ENCODE assay signal across 1 cellular context in the genomic region with DNA sequence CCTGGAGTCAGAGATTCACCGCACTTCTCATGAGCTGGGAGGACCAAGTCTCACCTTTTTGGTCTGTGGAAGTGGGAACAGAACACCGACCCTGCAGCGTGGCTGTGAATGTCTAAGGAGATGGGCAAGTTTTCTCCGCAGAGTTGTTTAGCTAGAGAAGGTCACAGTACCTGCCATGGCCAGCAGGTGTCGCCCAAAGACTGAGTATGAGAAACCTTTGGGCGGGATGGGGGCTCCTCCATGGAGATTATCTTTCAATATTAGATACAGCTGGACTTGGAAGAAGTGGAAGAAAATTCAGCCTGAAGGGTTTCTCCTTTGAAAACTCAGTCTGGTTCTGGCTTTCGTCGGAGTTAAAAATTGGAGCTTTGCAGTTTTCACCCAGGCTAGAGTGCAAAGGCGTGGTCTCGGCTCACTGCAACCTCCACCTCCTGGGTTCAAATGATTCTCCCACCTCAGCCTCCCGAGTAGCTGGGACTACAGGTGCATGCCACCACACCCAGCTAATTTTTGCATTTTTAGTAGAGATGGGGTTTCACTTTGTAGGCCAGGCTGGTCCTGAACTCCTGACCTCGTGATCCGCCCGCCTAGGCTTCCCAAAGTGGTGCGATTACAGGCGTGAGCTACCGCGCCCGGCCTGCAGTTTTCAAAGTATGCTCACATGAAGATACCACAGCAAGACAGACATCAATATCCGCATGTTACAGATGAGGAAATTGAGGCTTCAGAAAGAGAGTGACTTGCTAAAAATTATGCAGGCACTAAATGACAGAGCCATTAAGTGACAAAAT.
TF ChIP-seq lines count a peak whose summit lies in the region.

No MANE protein-coding gene starts in this region.

TF ChIP-seq in GM12878, 131 proteins besides CTCF, POLR2A, EP300 and RAD21 (continued from another document):
- peak; percentile 48 for TF ChIP-seq SKIL (IDR thresholded peaks at IDR 0.05; ENCODE audit: low read depth, poor library complexity, severe bottlenecking)
TF ChIP-seq in GM12878: peak in this region for 9.
